Comparison of ENCODE assay signal across 16 cellular contexts in genomic region chr6:118562959-118563358, GRCh38. TPM values are rescaled to one million over a fixed set of nuclear protein-coding genes. Genes with fewer than 3 reads are reported as not detected.
DNase-seq lines count a peak whose midpoint lies in the region; ATAC-seq and TF ChIP-seq lines count a peak whose summit lies in the region.
"Had no signal": no experiment of that assay in that cellular context is flagged by ENCODE, and none has a peak within 500 bp of the region (broad histone marks: within the 10 kb centered on the region; RNA-seq: fewer than 3 reads in every experiment).

No MANE protein-coding gene starts in this region.

- DNase-seq in AG08396 (ENCODE audit: low spot score): peak; percentile 8
- DNase-seq in H9: no peak
- peak; percentile 39 for DNase-seq in choroid plexus epithelial cell (ENCODE audit: low read depth)
- peak; percentile 31 for DNase-seq in left kidney (ENCODE audit: low read depth, low spot score)
- no peak for DNase-seq in GM13977 (ENCODE audit: low spot score)
- DNase-seq in midbrain (lab: John Stamatoyannopoulos, UW): no peak
- no peak for DNase-seq in H4 (ENCODE audit: low spot score)
- DNase-seq: activated CD8-positive, alpha-beta T cell treated with anti-CD3 and anti-CD28 coated beads for 36 hours; activated gamma-delta T cell treated with Interleukin-2 at 50 U/mL for 16 hours; NCI-H1417 treated with DMSO at 0.1 percent for 48 hours; NCI-H774; SHP77 had no signal

- no peak overlapping the region for H4K8ac ChIP-seq in H9 (replicated peaks; ENCODE audit: insufficient read length, low read depth, low read length)

- no peaks in the 10 kb centered on the region for H3K36me3 Mint-ChIP-seq in H9 (ENCODE audit: insufficient read depth in 1 of 3, low read depth in 3 of 3)

- no peak overlapping the region; a peak in 1 of 7 replicates for H3K27ac Mint-ChIP-seq in H9
- H3K27ac Mint-ChIP-seq: B cell, IgD-negative memory B cell had no signal

- peaks cover 6 to 12% of the 10 kb centered on the region in 2 experiments for H3K4me1 Mint-ChIP-seq in H9

- no CpG with 5 or more reads among the region's 1 CpG for WGBS in H9 (ENCODE audit: extremely low coverage, insufficient read length, low lambda C conversion rate)

- no peaks in the 10 kb centered on the region; the same call in 1 of the 2 replicates for H3K27me3 ChIP-seq in H9 (ENCODE audit: insufficient read depth, low read length)

- H4K91ac ChIP-seq in H9 (ENCODE audit: insufficient read length, low read depth, low read length): no peak overlapping the region

- H3K23ac ChIP-seq in H9 (ENCODE audit: insufficient read length, low read depth, low read length): no peak overlapping the region

- no peaks in the 10 kb centered on the region for H3K9me3 ChIP-seq in H9 (ENCODE audit: control insufficient read depth, low read depth, low read length)

- H3K27ac ChIP-seq in H9 (ENCODE audit: insufficient read length, low read depth, low read length): no peak overlapping the region

- H2BK20ac ChIP-seq in H9 (ENCODE audit: low read depth, low read length, poor library complexity, severe bottlenecking): no peak overlapping the region

- H3K9me3 Mint-ChIP-seq in H9: no peaks in the 10 kb centered on the region
- H3K9me3 Mint-ChIP-seq: activated CD8-positive, alpha-beta T cell treated with anti-CD3 and anti-CD28 coated beads for 36 hours; IgD-negative memory B cell had no signal

- H2BK12ac ChIP-seq in H9 (ENCODE audit: insufficient read length, low read depth, low read length): no peak overlapping the region

- no peak overlapping the region for H3K56ac ChIP-seq in H9 (ENCODE audit: insufficient read length, low read depth, low read length)

- H3T11ph ChIP-seq in H9 (ENCODE audit: low read length): no peak overlapping the region

- no peak for ATAC-seq in HG03196 (IDR thresholded peaks at IDR 0.05; ENCODE audit: unreplicated experiment)
- ATAC-seq: activated CD8-positive, alpha-beta T cell treated with anti-CD3 and anti-CD28 coated beads for 36 hours had no signal

- H3K4me3 Mint-ChIP-seq in H9: no peak overlapping the region
- H3K4me3 Mint-ChIP-seq: activated CD8-positive, alpha-beta T cell treated with anti-CD3 and anti-CD28 coated beads for 36 hours; B cell; IgD-negative memory B cell had no signal

- no peak overlapping the region for H3K4me2 ChIP-seq in H9 (ENCODE audit: insufficient read depth, insufficient read length, low read length)

- no peak overlapping the region for H2BK5ac ChIP-seq in H9 (ENCODE audit: insufficient read length, low read length)

- H3K18ac ChIP-seq in H9 (ENCODE audit: insufficient read length, low read depth, low read length): no peak overlapping the region

- no peak overlapping the region for H3K4ac ChIP-seq in H9 (ENCODE audit: low read depth, low read length)

- H2AK5ac ChIP-seq in H9 (ENCODE audit: insufficient read length, low read length): no peak overlapping the region

- no peak overlapping the region for H2AFZ ChIP-seq in H9 (ENCODE audit: low read length)

- no peak overlapping the region for H3K14ac ChIP-seq in H9 (ENCODE audit: insufficient read depth, low read length)

- H2BK15ac ChIP-seq in H9 (ENCODE audit: low read depth, low read length): no peak overlapping the region

- no peaks in the 10 kb centered on the region for H4K20me1 ChIP-seq in H9 (ENCODE audit: control insufficient read depth, insufficient read depth, insufficient read length)

- no peaks in the 10 kb centered on the region for H3K27me3 Mint-ChIP-seq in H9 (ENCODE audit: low read depth)
- H3K27me3 Mint-ChIP-seq: activated CD8-positive, alpha-beta T cell treated with anti-CD3 and anti-CD28 coated beads for 36 hours; B cell; IgD-negative memory B cell had no signal

- TF ChIP-seq CTCF in H9 (conservative IDR thresholded peaks at IDR 0.05) (no peak), choroid plexus epithelial cell (conservative IDR thresholded peaks at IDR 0.05; ENCODE audit: low read depth, low read length) (no peak), GM13977 (IDR thresholded peaks at IDR 0.05; ENCODE audit: extremely low read depth, insufficient read depth, missing control alignments) (no peak)

- H2BK120ac ChIP-seq in H9 (ENCODE audit: low read depth, low read length, poor library complexity, severe bottlenecking): peak overlapping the region; percentile 61

- H3K4me3 ChIP-seq in choroid plexus epithelial cell (ENCODE audit: low read depth, low read length): no peak overlapping the region

- in situ Hi-C loops in GM13977 (cut with MboI; ENCODE audit: low pct_unique_long_range_greater_than_20kb, low sequenced_read_pairs, unreplicated experiment): loop anchor here (25.0 kb wide), 1 partner anchor 224 kb away; no protein-coding TSS in a partner anchor

- H3K4me1 ChIP-seq in H9 (ENCODE audit: insufficient read depth, low read length): peaks cover 3% of the 10 kb centered on the region; the same call in 1 of the 2 replicates

- H3K9ac ChIP-seq in H9 (ENCODE audit: extremely low read depth, insufficient read length, low read length): no peak overlapping the region

- no peaks in the 10 kb centered on the region for H3K79me2 ChIP-seq in H9 (ENCODE audit: insufficient read depth, low read length)

- no peaks in the 10 kb centered on the region for H3K23me2 ChIP-seq in H9 (ENCODE audit: insufficient read length, low read depth, low read length, poor library complexity, severe bottlenecking)

- H4K5ac ChIP-seq in H9 (ENCODE audit: insufficient read length, low read depth, low read length): no peak overlapping the region

- H3K79me1 ChIP-seq in H9 (ENCODE audit: insufficient read depth, low read depth, low read length, poor library complexity, severe bottlenecking): peaks cover 6% of the 10 kb centered on the region

RNA-seq across cellular contexts. Expression of gene PLN, which starts 14.9 kb away (rescaled TPM):
- not detected in 2 replicates for total RNA-seq in H9 (2021)
- 0.60 TPM in 1 of 2 replicates, not detected in the other for total RNA-seq in H4 (2014; rRNA removed; shearing (Covaris generic))
- total RNA-seq: activated CD8-positive, alpha-beta T cell treated with anti-CD3 and anti-CD28 coated beads for 36 hours; B cell; Daoy had no signal

Comparison
In these comparisons a context has a peak if more than half of its experiments do, and no peak if none do; other contexts are left out.
1. DNase-seq: peak in AG08396 (single experiment), choroid plexus epithelial cell (single experiment) and left kidney (single experiment); none in H9 (single experiment), GM13977 (single experiment), midbrain (single experiment) and H4 (single experiment).